Comparison of ENCODE assay signal across 11 cellular contexts in the genomic region with DNA sequence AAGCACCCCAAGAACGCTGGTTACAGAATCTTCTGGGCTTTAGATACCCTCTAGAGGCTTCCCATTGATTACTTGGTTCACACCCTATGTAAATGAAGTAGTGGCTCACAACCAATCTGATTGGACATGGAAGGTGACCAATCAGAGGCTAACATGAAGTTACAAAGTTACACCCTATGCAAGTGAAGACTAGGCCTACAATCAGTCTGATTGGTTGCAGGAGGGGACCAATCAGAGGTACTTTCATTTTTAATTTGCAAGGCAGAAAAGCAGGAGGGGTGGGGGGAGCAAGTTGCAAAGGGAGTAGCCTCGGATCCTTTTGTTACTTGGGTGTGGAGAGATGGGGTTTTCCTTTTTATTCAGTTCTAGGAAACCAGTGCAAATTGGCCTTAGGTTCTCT. TPM values are rescaled to one million over a fixed set of nuclear protein-coding genes. Genes with fewer than 3 reads are reported as not detected.
DNase-seq lines count a peak whose midpoint lies in the region; ATAC-seq and TF ChIP-seq lines count a peak whose summit lies in the region.
"Had no signal": no experiment of that assay in that cellular context is flagged by ENCODE, and none has a peak within 500 bp of the region (broad histone marks: within the 10 kb centered on the region; RNA-seq: fewer than 3 reads in every experiment).

No MANE protein-coding gene starts in this region.

- DNase-seq in EL (peak; percentile 54), kidney tubule cell (ENCODE audit: low spot score) (peak; percentile 41), NCI-H2029 treated with DMSO at 0.1 percent for 48 hours (lab: John Stamatoyannopoulos, UW) (no peak), middle frontal gyrus (ENCODE audit: extremely low spot score, low spot score) (no peak), putamen (ENCODE audit: low spot score) (no peak)
- peak; percentile 70 for DNase-seq in Jurkat, Clone E6-1 (ENCODE audit: low read depth, low spot score)
- DNase-seq in activated CD8-positive, alpha-beta T cell treated with anti-CD3 and anti-CD28 coated beads for 36 hours, result peak; percentile 26
- DNase-seq: H9, T-helper 9 cell had no signal

- intact Hi-C loops in activated CD8-positive, alpha-beta T cell treated with anti-CD3 and anti-CD28 coated beads for 36 hours (cut with micrococcal nuclease), result loop anchor here (5.0 to 10.0 kb wide), 2 partner anchors 99 to 491 kb away; no protein-coding TSS in a partner anchor

- H3K4me1 Mint-ChIP-seq in activated CD8-positive, alpha-beta T cell treated with anti-CD3 and anti-CD28 coated beads for 36 hours (ENCODE audit: low read depth), result peaks cover 9% of the 10 kb centered on the region

- CTCF ChIA-PET in activated CD8-positive, alpha-beta T cell treated with anti-CD3 and anti-CD28 coated beads for 36 hours (lab: Charles Lee), result interaction anchor here (0.7 to 10.3 kb wide), 9 partner anchors 9 to 501 kb away, joined by 3 to 118 read pairs (median 7); a partner anchor contains a TSS

- H3K27me3 Mint-ChIP-seq in activated CD8-positive, alpha-beta T cell treated with anti-CD3 and anti-CD28 coated beads for 36 hours, result no peaks in the 10 kb centered on the region

- H3K36me3 Mint-ChIP-seq in activated CD8-positive, alpha-beta T cell treated with anti-CD3 and anti-CD28 coated beads for 36 hours (ENCODE audit: low read depth), result no peaks in the 10 kb centered on the region

- POLR2A ChIA-PET in activated CD8-positive, alpha-beta T cell treated with anti-CD3 and anti-CD28 coated beads for 36 hours (lab: Charles Lee), result interaction anchor here (0.8 kb wide), 1 partner anchor 12 kb away, joined by 3 read pairs; no protein-coding TSS in a partner anchor

- no peaks in the 10 kb centered on the region for H3K9me3 Mint-ChIP-seq in activated CD8-positive, alpha-beta T cell treated with anti-CD3 and anti-CD28 coated beads for 36 hours
- H3K9me3 Mint-ChIP-seq: H9 had no signal

- no peak for TF ChIP-seq CTCF in activated CD8-positive, alpha-beta T cell treated with anti-CD3 and anti-CD28 coated beads for 36 hours (IDR thresholded peaks at IDR 0.05)

- no peak overlapping the region for H3K27ac Mint-ChIP-seq in activated CD8-positive, alpha-beta T cell treated with anti-CD3 and anti-CD28 coated beads for 36 hours
- H3K27ac Mint-ChIP-seq: H9 had no signal

- ATAC-seq in activated CD8-positive, alpha-beta T cell treated with anti-CD3 and anti-CD28 coated beads for 36 hours, result peak; percentile 80
- ATAC-seq in HG02870 (IDR thresholded peaks at IDR 0.05; ENCODE audit: unreplicated experiment), result no peak

- H3K4me3 ChIP-seq in Jurkat, Clone E6-1 (ENCODE audit: low read length), result no peak overlapping the region
- H3K4me3 ChIP-seq: lung had no signal

- H3K4me3 Mint-ChIP-seq in activated CD8-positive, alpha-beta T cell treated with anti-CD3 and anti-CD28 coated beads for 36 hours, result no peak overlapping the region
- H3K4me3 Mint-ChIP-seq: H9 had no signal

RNA-seq across cellular contexts. Expression of a gene that starts 11.1 kb away (rescaled TPM):
- polyA plus RNA-seq in Jurkat, Clone E6-1 (2012; ENCODE audit: insufficient read depth, insufficient read length), result not detected
- not detected for total RNA-seq in activated CD8-positive, alpha-beta T cell treated with anti-CD3 and anti-CD28 coated beads for 36 hours
- total RNA-seq: H9, lung had no signal
- polyA plus RNA-seq: lung had no signal

RNA-seq across cellular contexts. Expression of a gene that starts 31.8 kb away (rescaled TPM):
- polyA plus RNA-seq in Jurkat, Clone E6-1 (2012; ENCODE audit: insufficient read depth, insufficient read length), result 0.97 TPM
- total RNA-seq in activated CD8-positive, alpha-beta T cell treated with anti-CD3 and anti-CD28 coated beads for 36 hours, result 10 to 100 TPM; 13.7 to 14.0 TPM

RNA-seq across cellular contexts. Expression of a gene that starts 43.3 kb away (rescaled TPM):
- not detected for polyA plus RNA-seq in Jurkat, Clone E6-1 (2012; ENCODE audit: insufficient read depth, insufficient read length)
- not detected for total RNA-seq in activated CD8-positive, alpha-beta T cell treated with anti-CD3 and anti-CD28 coated beads for 36 hours
- total RNA-seq: H9 had no signal

Comparison
In these comparisons a context has a peak if more than half of its experiments do, and no peak if none do; other contexts are left out.
1. DNase-seq: peak in EL (single experiment), Jurkat, Clone E6-1 (single experiment), activated CD8-positive, alpha-beta T cell treated with anti-CD3 and anti-CD28 coated beads for 36 hours (single experiment) and kidney tubule cell (single experiment); none in NCI-H2029 treated with DMSO at 0.1 percent for 48 hours (single experiment), middle frontal gyrus (single experiment) and putamen (single experiment).